8 cellular contexts compared by ENCODE assay signal in the genomic region with DNA sequence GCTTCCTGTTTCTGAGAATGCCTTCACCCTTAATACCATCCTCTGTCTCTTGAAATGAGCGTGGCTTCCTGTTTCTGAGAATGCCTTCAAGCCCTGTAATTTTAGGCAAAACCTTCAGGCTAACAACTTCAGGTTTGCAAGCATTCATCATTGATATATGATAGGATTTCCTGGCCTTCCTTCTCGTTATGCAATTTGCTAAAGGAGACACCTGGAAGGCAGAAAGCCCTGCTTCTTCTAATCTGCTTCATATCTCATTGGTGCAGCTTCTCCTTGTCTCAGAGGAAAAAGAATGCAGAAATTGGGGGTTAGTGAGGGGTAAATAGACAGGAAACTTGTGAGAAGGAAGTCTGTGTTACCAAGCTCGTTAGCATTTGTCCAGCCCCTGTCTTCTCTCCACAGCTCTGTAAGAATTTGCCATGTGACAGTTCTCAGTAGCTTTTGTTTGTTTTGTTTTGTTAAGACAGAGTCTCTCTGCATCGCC. TPM values are rescaled to one million over a fixed set of nuclear protein-coding genes. Genes with fewer than 3 reads are reported as not detected.
A peak's percentile ranks its signal among the peaks of the same experiment; 100 is the strongest.
DNase-seq lines count a peak whose midpoint lies in the region; ATAC-seq and TF ChIP-seq lines count a peak whose summit lies in the region.

No MANE protein-coding gene starts in this region.

- peak overlapping the region; percentile 94 for H3K27ac Mint-ChIP-seq in CD8-positive, alpha-beta T cell
- peak overlapping the region; percentile 84 for H3K27ac Mint-ChIP-seq in activated naive CD8-positive, alpha-beta T cell treated with anti-CD3 and anti-CD28 coated beads, Interleukin-2, amount 10 ng/mL, durations not matched to agents 7 days and 5 days

- H3K4me1 ChIP-seq in CD8-positive, alpha-beta T cell (ENCODE audit: insufficient read depth, low read length) = peaks cover 89% of the 10 kb centered on the region
- peaks cover 96% of the 10 kb centered on the region for H3K4me1 ChIP-seq in muscle layer of colon (ENCODE audit: insufficient read depth, low read length)

- H3K9me3 Mint-ChIP-seq in CD8-positive, alpha-beta T cell = no peaks in the 10 kb centered on the region
- no peaks in the 10 kb centered on the region for H3K9me3 Mint-ChIP-seq in activated naive CD8-positive, alpha-beta T cell treated with anti-CD3 and anti-CD28 coated beads, Interleukin-2, amount 10 ng/mL, durations not matched to agents 7 days and 5 days

- no peak overlapping the region for H3K9ac ChIP-seq in muscle layer of colon (ENCODE audit: low read length)

- H3K27me3 Mint-ChIP-seq in CD8-positive, alpha-beta T cell (ENCODE audit: low read depth) = no peaks in the 10 kb centered on the region
- H3K27me3 Mint-ChIP-seq in activated naive CD8-positive, alpha-beta T cell treated with anti-CD3 and anti-CD28 coated beads, Interleukin-2, amount 10 ng/mL, durations not matched to agents 7 days and 5 days = no peaks in the 10 kb centered on the region

- H3K9me3 ChIP-seq in CD8-positive, alpha-beta T cell (ENCODE audit: low read length) = no peaks in the 10 kb centered on the region
- no peaks in the 10 kb centered on the region for H3K9me3 ChIP-seq in muscle layer of colon (ENCODE audit: low read length)

- ATAC-seq in CD8-positive, alpha-beta T cell = peak; percentile 71
- ATAC-seq in GM19468 (IDR thresholded peaks at IDR 0.05; ENCODE audit: extremely low read depth, unreplicated experiment) (peak; percentile 69), HG03575 (IDR thresholded peaks at IDR 0.05; ENCODE audit: extremely low read depth, insufficient number of reproducible peaks, low FRiP score, unreplicated experiment) (peak; percentile 68)
- peak; percentile 82 for ATAC-seq in activated naive CD8-positive, alpha-beta T cell treated with anti-CD3 and anti-CD28 coated beads, Interleukin-2, amount 10 ng/mL, durations not matched to agents 7 days and 5 days (ENCODE audit: low read depth)

- peak overlapping the region; percentile 73 for H3K4me3 Mint-ChIP-seq in CD8-positive, alpha-beta T cell
- H3K4me3 Mint-ChIP-seq in activated naive CD8-positive, alpha-beta T cell treated with anti-CD3 and anti-CD28 coated beads, Interleukin-2, amount 10 ng/mL, durations not matched to agents 7 days and 5 days = peak overlapping the region; percentile 93

- H3K36me3 Mint-ChIP-seq in CD8-positive, alpha-beta T cell = peaks cover 45% of the 10 kb centered on the region
- peaks cover 38% of the 10 kb centered on the region for H3K36me3 Mint-ChIP-seq in activated naive CD8-positive, alpha-beta T cell treated with anti-CD3 and anti-CD28 coated beads, Interleukin-2, amount 10 ng/mL, durations not matched to agents 7 days and 5 days

- POLR2A ChIA-PET in CD8-positive, alpha-beta T cell (lab: Charles Lee) = interaction anchor here (0.8 to 2.2 kb wide), 8 partner anchors 9 to 43 kb away, joined by 3 to 16 read pairs (median 4); a partner anchor contains a TSS
- POLR2A ChIA-PET in activated naive CD8-positive, alpha-beta T cell treated with anti-CD3 and anti-CD28 coated beads, Interleukin-2, amount 10 ng/mL, durations not matched to agents 7 days and 5 days (lab: Charles Lee) = interaction anchor here (0.6 to 6.7 kb wide), 12 partner anchors 10 to 236 kb away, joined by 3 to 63 read pairs (median 5); a partner anchor contains a TSS

- no peaks in the 10 kb centered on the region for H3K27me3 ChIP-seq in CD8-positive, alpha-beta T cell (ENCODE audit: insufficient read depth, low read length)
- H3K27me3 ChIP-seq in muscle layer of colon (ENCODE audit: control insufficient read depth in 1 of 2, insufficient read depth in 2 of 2, low read length in 2 of 2) = no peaks in the 10 kb centered on the region

- DNase-seq in CD8-positive, alpha-beta T cell = peak in 1 of 7 experiments; percentile 26
- no peak for DNase-seq in activated naive CD8-positive, alpha-beta T cell treated with anti-CD3 and anti-CD28 coated beads, Interleukin-2, amount 10 ng/mL, durations not matched to agents 7 days and 5 days
- DNase-seq in NCI-H2196 (lab: John Stamatoyannopoulos, UW; ENCODE audit: unreplicated experiment) (no peak), NCI-H146 treated with DMSO at 0.1 percent for 48 hours (lab: John Stamatoyannopoulos, UW; ENCODE audit: unreplicated experiment) (no peak), NCI-H1105 (lab: John Stamatoyannopoulos, UW) (no peak)

- H3K4me1 Mint-ChIP-seq in CD8-positive, alpha-beta T cell (ENCODE audit: low read depth) = peaks cover 92% of the 10 kb centered on the region
- H3K4me1 Mint-ChIP-seq in activated naive CD8-positive, alpha-beta T cell treated with anti-CD3 and anti-CD28 coated beads, Interleukin-2, amount 10 ng/mL, durations not matched to agents 7 days and 5 days = peaks cover 71% of the 10 kb centered on the region

- CTCF ChIA-PET in CD8-positive, alpha-beta T cell (lab: Charles Lee) = interaction anchor here (0.8 to 1.4 kb wide), 3 partner anchors 12 to 40 kb away, joined by 3 read pairs; a partner anchor contains a TSS

- H3K36me3 ChIP-seq in CD8-positive, alpha-beta T cell (ENCODE audit: insufficient read depth, low read length) = no peaks in the 10 kb centered on the region
- H3K36me3 ChIP-seq in muscle layer of colon (ENCODE audit: insufficient read depth, low read length) = peaks cover 6% of the 10 kb centered on the region

- no peak for TF ChIP-seq CTCF in CD8-positive, alpha-beta T cell (IDR thresholded peaks at IDR 0.05)

- peak overlapping the region; percentile 50 for H3K27ac ChIP-seq in CD8-positive, alpha-beta T cell (ENCODE audit: low read depth, low read length)
- peak overlapping the region; percentile 70 for H3K27ac ChIP-seq in muscle layer of colon (ENCODE audit: low read depth, low read length)

- peak overlapping the region; percentile 13 for H3K4me3 ChIP-seq in CD8-positive, alpha-beta T cell (ENCODE audit: low read depth, low read length)
- H3K4me3 ChIP-seq in muscle layer of colon (ENCODE audit: low read depth in 1 of 2, low read length in 2 of 2) = no peak overlapping the region

- intact Hi-C loops in CD8-positive, alpha-beta T cell (cut with DNase I, micrococcal nuclease) = loop anchor here (1.0 to 5.0 kb wide), 2 partner anchors 8 to 40 kb away; a partner anchor contains a TSS

RNA-seq across cellular contexts. Expression of a gene that starts 7.3 kb away (rescaled TPM):
- total RNA-seq in CD8-positive, alpha-beta T cell = 10 to 100 TPM; 44.8 to 52.9 TPM
- total RNA-seq in activated naive CD8-positive, alpha-beta T cell treated with anti-CD3 and anti-CD28 coated beads, Interleukin-2, amount 10 ng/mL, durations not matched to agents 7 days and 5 days = 100 to 1,000 TPM; 147 to 150 TPM

RNA-seq across cellular contexts. Expression of a gene that starts 11.9 kb away (rescaled TPM):
- total RNA-seq in CD8-positive, alpha-beta T cell = 10 to 100 TPM; 35.0 to 43.5 TPM
- total RNA-seq in activated naive CD8-positive, alpha-beta T cell treated with anti-CD3 and anti-CD28 coated beads, Interleukin-2, amount 10 ng/mL, durations not matched to agents 7 days and 5 days = 100 to 1,000 TPM in 1 of 2 experiments, 10 to 100 TPM in 1; 91.2 to 102 TPM

RNA-seq across cellular contexts. Expression of a gene that starts 30.3 kb away (rescaled TPM):
- not detected for total RNA-seq in CD8-positive, alpha-beta T cell
- total RNA-seq in activated naive CD8-positive, alpha-beta T cell treated with anti-CD3 and anti-CD28 coated beads, Interleukin-2, amount 10 ng/mL, durations not matched to agents 7 days and 5 days = not detected

RNA-seq across cellular contexts. Expression of a gene that starts 39.9 kb away (rescaled TPM):
- total RNA-seq in CD8-positive, alpha-beta T cell = 100 to 1,000 TPM in 1 of 2 experiments, 10 to 100 TPM in 1; 97.9 to 103 TPM
- 10 to 100 TPM; 53.5 to 55.2 TPM for total RNA-seq in activated naive CD8-positive, alpha-beta T cell treated with anti-CD3 and anti-CD28 coated beads, Interleukin-2, amount 10 ng/mL, durations not matched to agents 7 days and 5 days
